ENCODE assay signal across 14 cellular contexts in the genomic region with DNA sequence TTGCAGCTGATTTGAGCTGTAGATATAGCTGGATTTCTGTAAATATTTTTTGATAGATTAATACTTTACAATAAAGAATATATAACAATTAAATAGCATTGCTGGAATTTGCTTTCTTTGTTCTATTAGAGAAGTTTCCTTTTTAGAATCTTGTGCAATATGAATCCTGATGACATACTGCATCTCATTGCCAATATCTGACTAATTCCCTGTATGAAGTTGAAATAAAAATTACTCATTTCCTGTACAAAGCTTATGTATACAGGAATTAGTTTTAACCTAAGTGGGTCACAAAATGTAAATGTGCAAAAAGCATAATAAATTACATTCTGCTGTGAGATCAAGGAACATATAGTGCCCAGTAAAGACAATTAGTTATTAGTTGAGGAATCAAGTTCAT.
DNase-seq lines count a peak whose midpoint lies in the region; ATAC-seq and TF ChIP-seq lines count a peak whose summit lies in the region.
"Had no signal": no experiment of that assay in that cellular context is flagged by ENCODE, and none has a peak within 500 bp of the region (broad histone marks: within the 10 kb centered on the region; RNA-seq: fewer than 3 reads in every experiment).

No MANE protein-coding gene starts in this region.

- in situ Hi-C loops in GM23248 (cut with MboI) = no loop called here

- peak overlapping the region; percentile 26; the same call in 1 of the 2 replicates for H3K4me3 ChIP-seq in GM23248
- H3K4me3 ChIP-seq in fibroblast of lung (replicated peaks in 1 of 4; ENCODE audit: control extremely low read depth in 1 of 4, insufficient read depth in 1 of 4, low read depth in 3 of 4, low read length in 4 of 4) = no peak overlapping the region
- H3K4me3 ChIP-seq: spleen had no signal

- no peaks in the 10 kb centered on the region for H3K36me3 ChIP-seq in GM23248 (ENCODE audit: low read depth)
- H3K36me3 ChIP-seq in fibroblast of lung (ENCODE audit: control insufficient read depth, insufficient read depth, low read length) = no peaks in the 10 kb centered on the region
- H3K36me3 ChIP-seq: spleen had no signal

- peaks cover 16% of the 10 kb centered on the region; the same call in 1 of the 2 replicates for H3F3A ChIP-seq in GM23248 (ENCODE audit: insufficient read depth)

- ATAC-seq in SK-N-SH treated with all-trans-retinoic acid at 6 μM for 48 hours (peak; percentile 69), HG03045 (IDR thresholded peaks at IDR 0.05; ENCODE audit: unreplicated experiment) (no peak), Right ventricle myocardium superior (ENCODE audit: poor library complexity) (no peak)

- H3K79me2 ChIP-seq in GM23248 (ENCODE audit: insufficient read depth) (no peaks in the 10 kb centered on the region), fibroblast of lung (ENCODE audit: control insufficient read depth, insufficient read depth, low read length) (no peaks in the 10 kb centered on the region)

- TF ChIP-seq CTCF in fibroblast of lung (conservative IDR thresholded peaks at IDR 0.05 in 1 of 2, IDR thresholded peaks at IDR 0.05 in 1 of 2; ENCODE audit: low read depth in 1 of 2, low read length in 2 of 2) = no peak

- DNase-seq in A172 (ENCODE audit: low spot score) (peak; percentile 69), GM23248 (peak; percentile 88), fibroblast of lung (ENCODE audit: low read depth in 2 of 2) (peak; percentile 86 to 92), Right ventricle myocardium superior (no peak), foreskin melanocyte (no peak), cortex of kidney (lab: John Stamatoyannopoulos, UW) (no peak)
- DNase-seq: amygdala, naive B cell, NCI-H1105, NCI-H524 treated with DMSO at 0.1 percent for 48 hours, SHP77, spleen had no signal

- H3K9ac ChIP-seq in GM23248 (no peak overlapping the region), fibroblast of lung (ENCODE audit: insufficient read depth, low read length) (no peak overlapping the region)

- no peak overlapping the region for H2AFZ ChIP-seq in GM23248
- H2AFZ ChIP-seq in fibroblast of lung (ENCODE audit: low read length) = no peak overlapping the region

- H4K20me1 ChIP-seq in GM23248 (ENCODE audit: insufficient read depth) = no peaks in the 10 kb centered on the region
- H4K20me1 ChIP-seq in fibroblast of lung (ENCODE audit: control insufficient read depth, extremely low read depth, insufficient read depth, low read length) = no peaks in the 10 kb centered on the region

- H3K9me3 ChIP-seq in GM23248 (ENCODE audit: low read depth) (no peaks in the 10 kb centered on the region), fibroblast of lung (ENCODE audit: control insufficient read depth, insufficient read depth, low read depth, low read length) (no peaks in the 10 kb centered on the region)
- H3K9me3 ChIP-seq: spleen had no signal

- H3K4me1 ChIP-seq in GM23248 (ENCODE audit: insufficient read depth) = peaks cover 26% of the 10 kb centered on the region
- peaks cover 3% of the 10 kb centered on the region for H3K4me1 ChIP-seq in fibroblast of lung (ENCODE audit: control insufficient read depth, extremely low read depth, insufficient read depth, low read length)
- H3K4me1 ChIP-seq: spleen had no signal

- no peaks in the 10 kb centered on the region for H3K27me3 ChIP-seq in GM23248 (replicated peaks; ENCODE audit: insufficient read depth)
- H3K27me3 ChIP-seq in fibroblast of lung (ENCODE audit: control insufficient read depth, insufficient read depth, low read length) = no peaks in the 10 kb centered on the region
- H3K27me3 ChIP-seq: spleen had no signal

- H3K4me2 ChIP-seq in GM23248 (ENCODE audit: unreplicated experiment) (peak overlapping the region; percentile 50), fibroblast of lung (ENCODE audit: extremely low read depth, insufficient read depth, low read length) (peak overlapping the region; percentile 40)

- H3K27ac ChIP-seq in GM23248 (peak overlapping the region; percentile 47), fibroblast of lung (ENCODE audit: insufficient read depth, low read length) (peak overlapping the region; percentile 60)
- H3K27ac ChIP-seq: spleen had no signal

- intact Hi-C loops in Right ventricle myocardium superior (cut with DNase I) = no loop called here

- no peaks in the 10 kb centered on the region for H3K9me2 ChIP-seq in GM23248 (ENCODE audit: insufficient read depth)

TF ChIP-seq in SK-N-SH treated with all-trans-retinoic acid at 6 μM for 48 hours, 23 proteins besides CTCF, POLR2A, EP300 and RAD21:
- TF ChIP-seq ISL1 (CRISPR knock-in tag; IDR thresholded peaks at IDR 0.05) = peak; percentile 51
- TF ChIP-seq ZFP30 (CRISPR knock-in tag; IDR thresholded peaks at IDR 0.05) = no peak

Comparison
In these comparisons a context has a peak if more than half of its experiments do, and no peak if none do; other contexts are left out.
1. DNase-seq: peak in A172 (single experiment), GM23248 (single experiment) and fibroblast of lung (2 of 2); none in Right ventricle myocardium superior (single experiment), foreskin melanocyte (single experiment) and cortex of kidney (single experiment).